Comparison of ENCODE assay signal across 8 cellular contexts in the genomic region with DNA sequence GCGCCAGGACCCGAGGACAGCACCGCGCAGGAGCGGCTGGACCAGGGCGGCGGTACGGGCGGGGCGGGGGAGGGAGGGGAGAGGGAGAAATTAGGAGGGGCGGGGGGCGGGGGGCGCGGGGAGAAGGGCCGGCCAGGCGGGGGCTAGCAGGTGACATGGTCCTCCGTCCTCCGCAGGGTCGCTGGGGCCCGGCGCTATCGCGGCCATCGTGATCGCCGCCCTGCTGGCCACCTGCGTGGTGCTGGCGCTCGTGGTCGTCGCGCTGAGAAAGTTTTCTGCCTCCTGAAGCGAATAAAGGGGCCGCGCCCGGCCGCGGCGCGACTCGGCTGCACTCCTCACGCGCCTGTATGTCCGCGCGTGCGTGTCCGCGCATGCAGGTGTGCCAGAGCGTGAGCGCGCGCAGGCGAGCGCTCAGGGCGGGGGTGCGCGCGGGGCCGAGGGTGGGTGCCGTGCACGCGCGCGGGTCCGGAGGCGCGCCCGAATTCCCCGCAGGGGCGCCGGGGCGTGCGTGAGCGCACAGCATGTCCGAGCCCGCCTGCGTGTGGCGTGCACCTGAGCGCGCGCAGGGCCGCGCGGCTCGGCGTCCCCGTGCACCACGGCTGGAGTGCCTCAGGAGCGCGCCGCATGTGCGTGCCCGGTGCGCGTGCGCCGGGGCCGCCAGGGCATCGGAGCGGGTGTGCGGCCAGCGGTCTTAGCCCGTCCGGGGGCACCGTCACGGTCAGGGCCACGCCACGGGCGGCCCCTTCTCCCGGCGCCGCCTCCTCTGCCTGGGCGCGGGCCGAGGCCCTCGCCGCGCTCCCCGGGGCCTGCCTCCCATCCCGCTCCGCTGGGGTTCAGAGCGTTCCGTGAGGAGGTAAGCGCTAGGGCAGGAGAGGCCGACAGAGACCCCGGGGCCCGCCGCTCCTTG. TPM values are rescaled to one million over a fixed set of nuclear protein-coding genes. Genes with fewer than 3 reads are reported as not detected.
DNase-seq lines count a peak whose midpoint lies in the region; ATAC-seq, FAIRE-seq and TF ChIP-seq lines count a peak whose summit lies in the region.

No MANE protein-coding gene starts in this region.

- no peak for ATAC-seq in HG03196 (IDR thresholded peaks at IDR 0.05; ENCODE audit: unreplicated experiment)

- DNase-seq in breast epithelium (ENCODE audit: low spot score in 2 of 2) (peak in 1 of 2 donors; percentile 51), MCF 10A (ENCODE audit: unreplicated experiment) (no peak), NCI-H2227 (lab: John Stamatoyannopoulos, UW; ENCODE audit: unreplicated experiment) (peak; percentile 85), kidney (peak; percentile 63), CD1c-positive myeloid dendritic cell (ENCODE audit: extremely low spot score) (no peak)
- peak; percentile 31 for DNase-seq in stimulated activated CD4-positive, alpha-beta T cell treated with anti-CD3 and anti-CD28 coated beads, Interleukin-1b, Interleukin-23, amount 100 ng/mL, for 48 hours

- no peak for TF ChIP-seq CTCF in breast epithelium (IDR thresholded peaks at IDR 0.05)
- no peak for TF ChIP-seq CTCF in MCF 10A (IDR thresholded peaks at IDR 0.05; ENCODE audit: unreplicated experiment)
- no peak for TF ChIP-seq CTCF in brain (conservative IDR thresholded peaks at IDR 0.05)
- TF ChIP-seq CTCF in kidney (IDR thresholded peaks at IDR 0.05; ENCODE audit: borderline replicate concordance, extremely low read depth, insufficient read depth), result no peak

- POLR2A ChIA-PET in MCF 10A (lab: Yijun Ruan, JAX), result interaction anchor here (0.6 kb wide), 1 partner anchor 33 kb away, joined by 3 read pairs; no protein-coding TSS in a partner anchor

- FAIRE-seq in kidney (lab: Jason Lieb, UNC), result no peak

- H3K27ac Mint-ChIP-seq in MCF 10A (ENCODE audit: low read depth, unreplicated experiment) (no peak overlapping the region), brain (peak overlapping the region in 1 of 5 experiments; percentile 52)

- no peaks in the 10 kb centered on the region for H3K27me3 ChIP-seq in breast epithelium

- H3K27ac ChIP-seq in breast epithelium (peak overlapping the region; percentile 35 to 55), kidney (ENCODE audit: low read depth in 2 of 2, low read length in 2 of 2) (no peak overlapping the region)

- H3K9me3 ChIP-seq in breast epithelium (no peaks in the 10 kb centered on the region), kidney (ENCODE audit: control insufficient read depth in 1 of 2, low read length in 2 of 2) (no peaks in the 10 kb centered on the region)

- no peaks in the 10 kb centered on the region for H3K4me1 ChIP-seq in breast epithelium
- peaks cover 0 to 2% of the 10 kb centered on the region in 2 donors for H3K4me1 ChIP-seq in kidney (ENCODE audit: control insufficient read depth in 1 of 2, insufficient read depth in 1 of 2, low read depth in 1 of 2, low read length in 2 of 2)

- H3K4me1 Mint-ChIP-seq in MCF 10A (ENCODE audit: insufficient read depth, unreplicated experiment) (no peaks in the 10 kb centered on the region), brain (peaks cover 15% of the 10 kb centered on the region)

- H3K4me3 Mint-ChIP-seq in MCF 10A (ENCODE audit: unreplicated experiment), result no peak overlapping the region
- peak overlapping the region in 4 of 5 experiments; percentile 65 to 81 (median 76) for H3K4me3 Mint-ChIP-seq in brain

- H3K27me3 Mint-ChIP-seq in MCF 10A (ENCODE audit: insufficient read depth, unreplicated experiment) (no peaks in the 10 kb centered on the region), brain (peaks cover 26% of the 10 kb centered on the region)

- H3K36me3 Mint-ChIP-seq in MCF 10A (ENCODE audit: insufficient read depth, unreplicated experiment), result peaks cover 8% of the 10 kb centered on the region
- no peaks in the 10 kb centered on the region for H3K36me3 Mint-ChIP-seq in brain

- no peak overlapping the region for H3K9ac ChIP-seq in kidney (ENCODE audit: low read length in 2 of 2)

- CTCF ChIA-PET in MCF 10A (lab: Yijun Ruan, JAX), result no interaction called here

- H3K4me3 ChIP-seq in breast epithelium (peak overlapping the region; percentile 26 to 73 (median 62)), kidney (ENCODE audit: low read length in 2 of 2) (peak overlapping the region in 1 of 2 donors; percentile 39)

- BruUV-seq in MCF 10A (replicated peaks; lab: Mats Ljungman, UMichigan), result no TSS peak

- TF ChIP-seq POLR2A in breast epithelium (IDR thresholded peaks at IDR 0.05), result no peak

- H3K36me3 ChIP-seq in breast epithelium, result no peaks in the 10 kb centered on the region
- H3K36me3 ChIP-seq in kidney (ENCODE audit: control insufficient read depth in 1 of 2, insufficient read depth in 2 of 2, low read length in 2 of 2), result no peaks in the 10 kb centered on the region

- H3K9me3 Mint-ChIP-seq in MCF 10A (ENCODE audit: unreplicated experiment) (no peaks in the 10 kb centered on the region), brain (no peaks in the 10 kb centered on the region)

- intact Hi-C loops in breast epithelium (cut with DNase I; ENCODE audit: low total_unique reads) (no loop called here), MCF 10A (cut with micrococcal nuclease) (no loop called here), kidney (cut with DNase I) (no loop called here)

RNA-seq across cellular contexts. Expression of a gene that starts 6.3 kb away (rescaled TPM):
- total RNA-seq in breast epithelium (10 to 100 TPM in 1 of 3 donors, 1 to 10 TPM in 1, under 1 TPM in 1; 0.32 to 23.1 (median 9.2) TPM), MCF 10A (2022) (7.8 and 8.2 TPM in 2 replicates), kidney (2.7 TPM)
- polyA plus RNA-seq in brain (ENCODE audit: insufficient read depth, low read depth, low replicate concordance) (16.9 TPM), kidney (ENCODE audit: insufficient read depth, low read depth, low replicate concordance) (3.3 TPM)

Comparison
In these comparisons a context has a peak if more than half of its experiments do, and no peak if none do; other contexts are left out.
1. DNase-seq: peak in NCI-H2227 (single experiment), kidney (single experiment) and stimulated activated CD4-positive, alpha-beta T cell treated with anti-CD3 and anti-CD28 coated beads, Interleukin-1b, Interleukin-23, amount 100 ng/mL, for 48 hours (single experiment); none in MCF 10A (single experiment) and CD1c-positive myeloid dendritic cell (single experiment).
2. H3K27ac ChIP-seq: peak in breast epithelium (2 of 2); none in kidney (0 of 2).